37 cellular contexts compared by ENCODE assay signal in the genomic region with DNA sequence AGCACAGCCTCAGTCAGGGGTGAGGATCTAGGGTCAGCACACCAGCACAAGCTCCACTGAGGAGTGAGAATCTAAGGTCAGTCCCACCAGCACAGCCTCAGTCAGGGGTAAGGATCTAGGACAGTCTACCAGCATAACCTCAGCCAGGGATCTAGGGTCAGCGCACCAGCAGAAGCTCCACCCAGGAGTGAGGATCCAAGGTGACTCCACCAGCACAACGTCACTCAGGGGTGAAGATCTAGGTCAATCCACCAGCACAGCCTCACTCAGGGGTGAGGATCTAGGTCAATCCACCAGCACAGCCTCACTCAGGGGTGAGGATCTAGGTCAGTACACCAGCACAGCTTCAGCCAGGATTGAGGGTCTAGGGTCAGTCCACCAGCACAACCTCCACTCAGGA.
"Had no signal": no experiment of that assay in that cellular context is flagged by ENCODE, and none has a peak within 500 bp of the region (broad histone marks: within the 10 kb centered on the region; RNA-seq: fewer than 3 reads in every experiment).

No MANE protein-coding gene starts in this region.

- H3K4me3 ChIP-seq: MG63, Peyer's patch, SJSA1 had no signal

- H3K27ac ChIP-seq: Peyer's patch, SJSA1, VCaP had no signal

- H3K27me3 ChIP-seq: MG63, Peyer's patch, SJSA1 had no signal

- H3K4me1 ChIP-seq: Peyer's patch had no signal

- H3K9me3 ChIP-seq: MG63, Peyer's patch had no signal

- DNase-seq: activated B cell treated with CpG ODN at 0.5 μM for 24 hours; activated CD4-positive, alpha-beta memory T cell treated with anti-CD3 and anti-CD28 coated beads for 36 hours; activated CD4-positive, alpha-beta T cell treated with anti-CD3 and anti-CD28 coated beads for 4 hours; activated CD4-positive, alpha-beta T cell treated with anti-CD3 and anti-CD28 coated beads, Interleukin-2, amount 50 U/mL, for 1 hour; activated CD4-positive, CD25-positive, alpha-beta regulatory T cell treated with anti-CD3 and anti-CD28 coated beads, Interleukin-2, amount 50 U/mL, for 72 hours; activated CD8-positive, alpha-beta memory T cell treated with anti-CD3 and anti-CD28 coated beads, Interleukin-2, amount 50 U/mL, for 4 hours; activated gamma-delta T cell treated with Interleukin-2 at 50 U/mL for 16 hours; activated naive CD4-positive, alpha-beta T cell treated with anti-CD3 and anti-CD28 coated beads, Interleukin-2, amount 10 ng/mL, durations not matched to agents 7 days and 5 days; activated naive CD8-positive, alpha-beta T cell treated with anti-CD3 and anti-CD28 coated beads, Interleukin-2, amount 50 U/mL, for 24 hours; activated T-cell treated with anti-CD3 and anti-CD28 coated beads for 4 hours; activated T-cell treated with anti-CD3 and anti-CD28 coated beads, Interleukin-2, amount 50 U/mL, for 4 hours; anterior cingulate cortex; Kasumi-1; KG1; MG63; MV-4-11; NCI-H1092 treated with DMSO at 0.1 percent for 48 hours; NCI-H1417; NCI-H146; NCI-H187; NCI-H2029 treated with DMSO at 0.1 percent for 48 hours; NCI-H2107; NCI-H2171; NCI-H510A; NCI-H526; NCI-H748 treated with DMSO at 0.1 percent for 48 hours; NK-92 treated with Interleukin-12 subunit alpha and Interleukin-12 subunit beta, amount 100 ng/mL, for 24 hours; PC-3; Peyer's patch; RPMI8226; SHP77 treated with DMSO at 0.1 percent for 48 hours; SW 1271; T-helper 1 cell; T-helper 2 cell; T-helper 9 cell had no signal

- H3K36me3 ChIP-seq: MG63 had no signal

- ATAC-seq: activated naive CD8-positive, alpha-beta T cell treated with anti-CD3 and anti-CD28 coated beads, Interleukin-2, amount 50 U/mL, for 24 hours; activated T-cell treated with anti-CD3 and anti-CD28 coated beads, Interleukin-2, amount 50 U/mL, for 4 hours; PC-3 had no signal
